ENCODE assay signal across 7 cellular contexts in the genomic region with DNA sequence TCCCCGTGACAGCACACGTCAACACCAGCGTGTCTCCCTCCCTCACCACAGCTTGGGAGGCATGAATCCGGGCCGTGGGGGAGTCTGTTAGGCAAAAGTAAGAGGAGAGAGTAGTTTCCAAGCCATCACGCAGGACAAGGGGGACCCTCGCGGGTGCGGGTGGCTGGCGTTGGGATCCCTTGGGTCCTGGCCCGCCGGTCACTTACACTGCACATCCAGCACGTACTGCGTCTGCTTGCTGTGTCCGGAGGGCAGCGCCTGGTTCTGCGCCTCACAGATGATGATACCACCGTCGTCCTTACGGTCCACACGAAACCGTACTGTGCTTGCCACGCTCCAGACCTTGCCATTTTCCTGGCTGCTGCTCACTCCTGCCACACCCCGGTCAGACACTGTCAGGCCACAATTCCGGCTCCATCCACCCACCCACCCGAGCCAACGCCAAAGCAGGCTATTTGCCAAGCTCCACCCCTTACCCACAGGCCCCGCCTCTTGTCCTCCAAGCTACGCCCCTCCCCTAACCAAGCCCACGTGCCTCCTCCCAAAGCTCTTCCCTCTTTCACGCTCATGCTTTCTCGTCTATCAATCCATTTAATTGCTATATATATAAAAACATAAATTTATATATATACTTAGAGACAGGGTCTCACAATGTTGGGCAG.
DNase-seq lines count a peak whose midpoint lies in the region; ATAC-seq, FAIRE-seq and TF ChIP-seq lines count a peak whose summit lies in the region.
"Had no signal": no experiment of that assay in that cellular context is flagged by ENCODE, and none has a peak within 500 bp of the region (broad histone marks: within the 10 kb centered on the region; RNA-seq: fewer than 3 reads in every experiment).

No MANE protein-coding gene starts in this region.

- ATAC-seq in HG03280 (IDR thresholded peaks at IDR 0.05; ENCODE audit: unreplicated experiment): no peak

- no peak for TF ChIP-seq CTCF in D721Med (IDR thresholded peaks at IDR 0.05; ENCODE audit: insufficient read depth, missing control alignments)

- POLR2A ChIA-PET in HEK293T (lab: Yijun Ruan, JAX): no interaction called here

- DNase-seq in CD1c-positive myeloid dendritic cell (ENCODE audit: extremely low spot score) (peak; percentile 62), HEK293T (ENCODE audit: extremely low spot score) (peak; percentile 52), NCI-H146 treated with DMSO at 0.1 percent for 48 hours (lab: John Stamatoyannopoulos, UW; ENCODE audit: unreplicated experiment) (no peak), D721Med (ENCODE audit: insufficient read length, low spot score) (no peak)
- peak; percentile 5 for DNase-seq in effector CD8-positive, alpha-beta T cell (lab: John Stamatoyannopoulos, UW)
- DNase-seq: NCI-H2171 had no signal

- CTCF ChIA-PET in HEK293T (lab: Yijun Ruan, JAX): interaction anchor here (0.6 kb wide), 1 partner anchor 15 kb away, joined by 3 read pairs; no protein-coding TSS in a partner anchor

- no peak for FAIRE-seq in D721Med (lab: Jason Lieb, UNC)

TF ChIP-seq in HEK293T, 16 proteins besides CTCF, POLR2A, EP300 and RAD21:
- TF ChIP-seq ZNF384 (IDR thresholded peaks at IDR 0.05) (no peak), SP1 (IDR thresholded peaks at IDR 0.05) (no peak), FOXK2 (IDR thresholded peaks at IDR 0.05) (no peak), HDGF (IDR thresholded peaks at IDR 0.05; ENCODE audit: borderline replicate concordance) (no peak), L3MBTL2 (conservative IDR thresholded peaks at IDR 0.05) (no peak; the same call in 1 of the 2 replicates), FOXA1 (IDR thresholded peaks at IDR 0.05) (no peak), CTBP1 (IDR thresholded peaks at IDR 0.05; ENCODE audit: borderline replicate concordance) (no peak), NFRKB (IDR thresholded peaks at IDR 0.05) (no peak), LEF1 (IDR thresholded peaks at IDR 0.05; ENCODE audit: borderline replicate concordance) (no peak), ELF4 (IDR thresholded peaks at IDR 0.05) (no peak), ARNT (IDR thresholded peaks at IDR 0.05) (no peak)

Comparison
In these comparisons a context has a peak if more than half of its experiments do, and no peak if none do; other contexts are left out.
1. DNase-seq: peak in CD1c-positive myeloid dendritic cell (single experiment), HEK293T (single experiment) and effector CD8-positive, alpha-beta T cell (single experiment); none in NCI-H146 treated with DMSO at 0.1 percent for 48 hours (single experiment) and D721Med (single experiment).